ENCODE assay signal across 8 cellular contexts in the genomic region with DNA sequence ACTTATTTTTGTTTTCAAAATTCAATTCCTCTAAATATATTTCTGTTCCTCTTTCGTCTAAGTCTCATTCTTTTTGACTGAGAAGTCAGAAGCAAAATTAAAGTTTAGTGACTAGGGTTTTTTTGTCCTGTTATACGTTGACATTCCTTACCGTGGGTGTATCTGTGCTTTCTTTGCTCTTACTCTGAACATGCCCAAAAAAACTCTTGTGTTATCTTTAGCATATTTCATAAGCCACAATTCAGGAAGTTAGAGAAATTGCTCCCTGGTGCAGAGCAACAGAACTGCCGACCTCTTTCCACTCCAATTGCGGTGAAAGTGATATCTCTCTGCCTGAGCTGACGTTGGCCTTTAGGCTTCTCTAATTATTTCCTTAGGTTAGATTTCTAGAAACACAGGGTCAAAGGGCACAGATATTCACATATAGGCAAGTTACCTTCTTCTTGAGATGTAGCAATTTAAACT.
DNase-seq lines count a peak whose midpoint lies in the region; ATAC-seq and TF ChIP-seq lines count a peak whose summit lies in the region.

No MANE protein-coding gene starts in this region.

- H3K4me3 Mint-ChIP-seq in activated naive CD8-positive, alpha-beta T cell: peak overlapping the region; percentile 77
- peak overlapping the region; percentile 77 to 90 for H3K4me3 Mint-ChIP-seq in stimulated activated naive CD8-positive, alpha-beta T cell treated with anti-CD3 and anti-CD28 coated beads, Interleukin-15, amount 100 ng/mL, for 72 hours

- peaks cover 56% of the 10 kb centered on the region for H3K4me1 Mint-ChIP-seq in activated naive CD8-positive, alpha-beta T cell (ENCODE audit: low read depth)
- peaks cover 57% of the 10 kb centered on the region for H3K4me1 Mint-ChIP-seq in stimulated activated naive CD8-positive, alpha-beta T cell treated with anti-CD3 and anti-CD28 coated beads, Interleukin-15, amount 100 ng/mL, for 72 hours

- H3K9me3 Mint-ChIP-seq in activated naive CD8-positive, alpha-beta T cell (ENCODE audit: low read depth): no peaks in the 10 kb centered on the region
- no peaks in the 10 kb centered on the region for H3K9me3 Mint-ChIP-seq in stimulated activated naive CD8-positive, alpha-beta T cell treated with anti-CD3 and anti-CD28 coated beads, Interleukin-15, amount 100 ng/mL, for 72 hours

- DNase-seq in GM13977 (ENCODE audit: low spot score): peak; percentile 44
- DNase-seq in KBM-7: peak; percentile 91
- peak; percentile 86 for DNase-seq in hepatic stellate cell (ENCODE audit: low spot score)
- peak in 1 of 2 donors; percentile 15 for DNase-seq in stimulated activated naive CD8-positive, alpha-beta T cell treated with anti-CD3 and anti-CD28 coated beads, Interleukin-15, amount 100 ng/mL, for 72 hours
- DNase-seq in NCI-H1694 treated with DMSO at 0.1 percent for 48 hours (lab: John Stamatoyannopoulos, UW): no peak
- DNase-seq in mucosa of gallbladder (ENCODE audit: low spot score): no peak
- no peak for DNase-seq in NCI-H510A treated with DMSO at 0.1 percent for 48 hours (lab: John Stamatoyannopoulos, UW)

- peaks cover 12% of the 10 kb centered on the region for H3K36me3 Mint-ChIP-seq in activated naive CD8-positive, alpha-beta T cell

- no peak for ATAC-seq in stimulated activated naive CD8-positive, alpha-beta T cell treated with anti-CD3 and anti-CD28 coated beads, Interleukin-15, amount 100 ng/mL, for 72 hours

- no peak for TF ChIP-seq CTCF in GM13977 (IDR thresholded peaks at IDR 0.05; ENCODE audit: extremely low read depth, insufficient read depth, missing control alignments)

- H3K27ac Mint-ChIP-seq in activated naive CD8-positive, alpha-beta T cell: peak overlapping the region; percentile 95
- peak overlapping the region; percentile 98 for H3K27ac Mint-ChIP-seq in stimulated activated naive CD8-positive, alpha-beta T cell treated with anti-CD3 and anti-CD28 coated beads, Interleukin-15, amount 100 ng/mL, for 72 hours

- in situ Hi-C loops in GM13977 (cut with MboI; ENCODE audit: low pct_unique_long_range_greater_than_20kb, low sequenced_read_pairs, unreplicated experiment): no loop called here
- in situ Hi-C loops in KBM-7 (cut with MboI; ENCODE audit: low pct_unique_long_range_greater_than_20kb, low sequenced_read_pairs): no loop called here

- H3K27me3 Mint-ChIP-seq in activated naive CD8-positive, alpha-beta T cell: no peaks in the 10 kb centered on the region
- H3K27me3 Mint-ChIP-seq in stimulated activated naive CD8-positive, alpha-beta T cell treated with anti-CD3 and anti-CD28 coated beads, Interleukin-15, amount 100 ng/mL, for 72 hours: no peaks in the 10 kb centered on the region

Comparison
In these comparisons a context has a peak if more than half of its experiments do, and no peak if none do; other contexts are left out.
1. DNase-seq: peak in GM13977 (single experiment), KBM-7 (single experiment) and hepatic stellate cell (single experiment); none in NCI-H1694 treated with DMSO at 0.1 percent for 48 hours (single experiment), mucosa of gallbladder (single experiment) and NCI-H510A treated with DMSO at 0.1 percent for 48 hours (single experiment).